ENCODE assay signal across 33 cellular contexts in the genomic region with DNA sequence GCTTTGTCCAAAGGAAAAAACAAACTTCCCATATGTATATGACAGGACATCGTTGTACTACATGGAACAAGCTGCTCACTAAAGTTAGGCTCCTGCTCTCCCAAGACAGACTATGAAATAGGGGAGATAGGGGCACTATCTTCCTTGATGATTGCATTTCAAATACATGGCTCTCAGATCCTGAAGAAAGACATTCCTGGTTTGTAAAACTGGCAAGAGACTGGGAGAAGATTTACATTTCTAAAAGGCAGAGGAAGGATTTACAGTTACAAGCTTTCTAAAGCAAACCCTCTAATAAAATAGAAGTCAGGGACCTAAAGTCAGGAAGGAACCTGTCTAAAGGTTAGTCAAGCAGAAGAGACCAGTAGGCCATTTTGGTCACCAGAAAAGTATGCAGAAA.
"Had no signal": no experiment of that assay in that cellular context is flagged by ENCODE, and none has a peak within 500 bp of the region (broad histone marks: within the 10 kb centered on the region; RNA-seq: fewer than 3 reads in every experiment).

No MANE protein-coding gene starts in this region.

- H3K27ac ChIP-seq: brain microvascular endothelial cell, coronary artery, dorsolateral prefrontal cortex, heart left ventricle had no signal

- H3K4me1 ChIP-seq: heart left ventricle had no signal

- H3K36me3 Mint-ChIP-seq: activated naive CD8-positive, alpha-beta T cell had no signal

- H3K9me3 Mint-ChIP-seq: activated CD8-positive, alpha-beta T cell treated with anti-CD3 and anti-CD28 coated beads for 36 hours; activated T-cell treated with anti-CD3 and anti-CD28 coated beads, Interleukin-2, amount 50 U/mL, for 4 hours; activated T-helper 17 cell treated with anti-CD3 and anti-CD28 coated beads, Interleukin-2, amount 50 U/mL, for 72 hours; endodermal cell; T-helper 2 cell treated with Interferon-gamma antibody and Interleukin-4, amounts not matched to agents 5 μg/mL and 100 μg/mL, for 36 hours had no signal

- H3K27me3 ChIP-seq: brain microvascular endothelial cell, dorsolateral prefrontal cortex, heart left ventricle had no signal

- FAIRE-seq: astrocyte, bronchial epithelial cell, frontal cortex had no signal

- H3K36me3 ChIP-seq: brain microvascular endothelial cell, heart left ventricle had no signal

- DNase-seq: activated CD4-positive, alpha-beta T cell treated with anti-CD3 and anti-CD28 coated beads for 48 hours; activated CD4-positive, alpha-beta T cell treated with anti-CD3 and anti-CD28 coated beads, Interleukin-2, amount 50 U/mL, for 1 hour; activated CD4-positive, alpha-beta T cell treated with anti-CD3 and anti-CD28 coated beads, Interleukin-2, amount 50 U/mL, for 48 hours; activated CD8-positive, alpha-beta memory T cell treated with anti-CD3 and anti-CD28 coated beads for 24 hours; activated CD8-positive, alpha-beta T cell treated with anti-CD3 and anti-CD28 coated beads for 36 hours; activated effector memory CD4-positive, alpha-beta T cell treated with Interleukin-2 at 50 U/mL for 16 hours; activated gamma-delta T cell treated with Interleukin-2 at 50 U/mL for 16 hours; activated naive CD4-positive, alpha-beta T cell treated with anti-CD3 and anti-CD28 coated beads, Interleukin-2, amount 50 U/mL, for 16 hours; activated naive CD4-positive, alpha-beta T cell treated with Interleukin-2 at 50 U/mL for 16 hours; activated T-cell treated with anti-CD3 and anti-CD28 coated beads, Interleukin-2, amount 50 U/mL, for 4 hours; amniotic stem cell; anterior cingulate cortex; brain microvascular endothelial cell; dorsolateral prefrontal cortex; effector memory CD4-positive, alpha-beta T cell; endodermal cell; foreskin fibroblast; glutamatergic neuron; heart left ventricle; T-helper 1 cell; T-helper 17 cell; T1000 had no signal

- H3K4me1 Mint-ChIP-seq: activated T-helper 17 cell treated with anti-CD3 and anti-CD28 coated beads, Interleukin-2, amount 50 U/mL, for 72 hours; central memory CD8-positive, alpha-beta T cell; T-helper 17 cell had no signal

- ATAC-seq: activated CD4-positive, CD25-positive, alpha-beta regulatory T cell treated with anti-CD3 and anti-CD28 coated beads, Interleukin-2, amount 50 U/mL, for 24 hours; activated CD8-positive, alpha-beta T cell treated with anti-CD3 and anti-CD28 coated beads for 36 hours; activated T-cell treated with anti-CD3 and anti-CD28 coated beads, Interleukin-2, amount 50 U/mL, for 4 hours; activated T-helper 17 cell treated with anti-CD3 and anti-CD28 coated beads, Interleukin-2, amount 50 U/mL, for 72 hours; esophagus mucosa; heart left ventricle; T-helper 17 cell had no signal

- H3K4me3 Mint-ChIP-seq: activated CD8-positive, alpha-beta T cell treated with anti-CD3 and anti-CD28 coated beads for 36 hours; activated naive CD8-positive, alpha-beta T cell; activated T-cell treated with anti-CD3 and anti-CD28 coated beads, Interleukin-2, amount 50 U/mL, for 4 hours; activated T-helper 17 cell treated with anti-CD3 and anti-CD28 coated beads, Interleukin-2, amount 50 U/mL, for 72 hours; central memory CD8-positive, alpha-beta T cell; dendritic cell treated with granulocyte-macrophage colony-stimulating factor and Interleukin-4, amounts not matched to agents 40 ng/mL and 50 ng/mL, for 4 days; endodermal cell; T-helper 17 cell; T-helper 2 cell treated with Interferon-gamma antibody and Interleukin-4, amounts not matched to agents 5 μg/mL and 100 μg/mL, for 36 hours had no signal

- H3K27me3 Mint-ChIP-seq: activated CD8-positive, alpha-beta T cell treated with anti-CD3 and anti-CD28 coated beads for 36 hours; central memory CD8-positive, alpha-beta T cell; dendritic cell treated with granulocyte-macrophage colony-stimulating factor and Interleukin-4, amounts not matched to agents 40 ng/mL and 50 ng/mL, for 4 days; T-helper 17 cell had no signal

- H3K9me3 ChIP-seq: heart left ventricle had no signal

- H3K4me3 ChIP-seq: coronary artery, dorsolateral prefrontal cortex, heart left ventricle had no signal

- H3K27ac Mint-ChIP-seq: activated CD8-positive, alpha-beta T cell treated with anti-CD3 and anti-CD28 coated beads for 36 hours; activated naive CD8-positive, alpha-beta T cell; activated T-helper 17 cell treated with anti-CD3 and anti-CD28 coated beads, Interleukin-2, amount 50 U/mL, for 72 hours; dendritic cell treated with granulocyte-macrophage colony-stimulating factor and Interleukin-4, amounts not matched to agents 40 ng/mL and 50 ng/mL, for 4 days; endodermal cell; T-helper 17 cell; T-helper 2 cell treated with Interferon-gamma antibody and Interleukin-4, amounts not matched to agents 5 μg/mL and 100 μg/mL, for 36 hours had no signal
